Comparison of ENCODE assay signal across 8 cellular contexts in genomic region chrX:112851806-112852205, GRCh38. TPM values are rescaled to one million over a fixed set of nuclear protein-coding genes. Genes with fewer than 3 reads are reported as not detected.
DNase-seq lines count a peak whose midpoint lies in the region; ATAC-seq and TF ChIP-seq lines count a peak whose summit lies in the region.

No MANE protein-coding gene starts in this region.

- no peak overlapping the region for H3K4me3 ChIP-seq in BLaER1
- H3K4me3 ChIP-seq in fibroblast of lung (replicated peaks in 1 of 4; ENCODE audit: control extremely low read depth in 1 of 4, insufficient read depth in 1 of 4, low read depth in 3 of 4, low read length in 4 of 4): no peak overlapping the region
- no peak overlapping the region for H3K4me3 ChIP-seq in Karpas-422 (ENCODE audit: low read length)

- H3K27me3 ChIP-seq in BLaER1 (peaks cover 87% of the 10 kb centered on the region), fibroblast of lung (ENCODE audit: control insufficient read depth, insufficient read depth, low read length) (no peaks in the 10 kb centered on the region), Karpas-422 (ENCODE audit: low read length) (no peaks in the 10 kb centered on the region)

- no peak overlapping the region for H2AFZ ChIP-seq in fibroblast of lung (ENCODE audit: low read length)
- H2AFZ ChIP-seq in Karpas-422 (ENCODE audit: low read length): no peak overlapping the region

- no peaks in the 10 kb centered on the region; the same call in 1 of the 2 replicates for H3K9me2 ChIP-seq in Karpas-422 (replicated peaks; ENCODE audit: insufficient read depth, low read length)

- ATAC-seq in GM19372 (IDR thresholded peaks at IDR 0.05; ENCODE audit: low read depth, unreplicated experiment) (peak; percentile 48), HG03139 (IDR thresholded peaks at IDR 0.05; ENCODE audit: unreplicated experiment) (peak; percentile 44)

- H4K20me1 ChIP-seq in BLaER1 (no peaks in the 10 kb centered on the region), fibroblast of lung (ENCODE audit: control insufficient read depth, extremely low read depth, insufficient read depth, low read length) (no peaks in the 10 kb centered on the region), Karpas-422 (ENCODE audit: insufficient read depth, low read depth, low read length) (no peaks in the 10 kb centered on the region)

- H3K9me3 ChIP-seq in BLaER1 (peaks cover 12% of the 10 kb centered on the region; the same call in 1 of the 2 replicates), fibroblast of lung (ENCODE audit: control insufficient read depth, insufficient read depth, low read depth, low read length) (no peaks in the 10 kb centered on the region), Karpas-422 (ENCODE audit: low read length) (no peaks in the 10 kb centered on the region)

- H3K4me2 ChIP-seq in BLaER1 (peak overlapping the region; percentile 63), fibroblast of lung (ENCODE audit: extremely low read depth, insufficient read depth, low read length) (no peak overlapping the region), Karpas-422 (ENCODE audit: low read depth, low read length, poor library complexity, severe bottlenecking) (no peak overlapping the region)

- no peaks in the 10 kb centered on the region for H3K79me2 ChIP-seq in fibroblast of lung (ENCODE audit: control insufficient read depth, insufficient read depth, low read length)
- no peaks in the 10 kb centered on the region for H3K79me2 ChIP-seq in Karpas-422 (ENCODE audit: low read length)

- H3K4me1 ChIP-seq in BLaER1 (peaks cover 50% of the 10 kb centered on the region), fibroblast of lung (ENCODE audit: control insufficient read depth, extremely low read depth, insufficient read depth, low read length) (no peaks in the 10 kb centered on the region), Karpas-422 (ENCODE audit: low read length) (no peaks in the 10 kb centered on the region)

- H3K36me3 ChIP-seq in BLaER1 (no peaks in the 10 kb centered on the region), fibroblast of lung (ENCODE audit: control insufficient read depth, insufficient read depth, low read length) (no peaks in the 10 kb centered on the region), Karpas-422 (ENCODE audit: insufficient read depth, low read length) (no peaks in the 10 kb centered on the region)

- H3K9ac ChIP-seq in BLaER1 (0 out of 2 replicates have a peak overlapping the region, but pooled peaks have one; percentile 18), fibroblast of lung (ENCODE audit: insufficient read depth, low read length) (no peak overlapping the region), Karpas-422 (ENCODE audit: low read length) (no peak overlapping the region)

- no peak for TF ChIP-seq CTCF in fibroblast of lung (conservative IDR thresholded peaks at IDR 0.05 in 1 of 2, IDR thresholded peaks at IDR 0.05 in 1 of 2; ENCODE audit: low read depth in 1 of 2, low read length in 2 of 2)

- peak; percentile 47 to 70 for DNase-seq in fibroblast of lung (ENCODE audit: low read depth in 2 of 2)
- no peak for DNase-seq in Karpas-422
- no peak for DNase-seq in HuH-7 (ENCODE audit: low spot score)
- no peak for DNase-seq in NCI-H2196 treated with DMSO at 0.1 percent for 48 hours (lab: John Stamatoyannopoulos, UW; ENCODE audit: unreplicated experiment)
- no peak for DNase-seq in HK-2 (ENCODE audit: unreplicated experiment)

- H3K27ac ChIP-seq in BLaER1 (no peak overlapping the region), fibroblast of lung (ENCODE audit: insufficient read depth, low read length) (no peak overlapping the region), Karpas-422 (ENCODE audit: low read length) (no peak overlapping the region)

RNA-seq across cellular contexts. Expression of gene AMOT, which starts 11.2 kb away (rescaled TPM):
- 4.4 and 6.8 TPM in 2 replicates for total RNA-seq in fibroblast of lung
- polyA plus RNA-seq in fibroblast of lung: 7.5 and 11.6 TPM in 2 replicates
- polyA plus RNA-seq in fibroblast of lung (2012): 10.1 and 10.3 TPM in 2 replicates
- 32.8 and 35.4 TPM in 2 replicates for polyA minus RNA-seq in fibroblast of lung (ENCODE audit: low replicate concordance)
- not detected in 2 replicates for total RNA-seq in Karpas-422 (2014; rRNA removed; shearing (Covaris generic); ENCODE audit: low replicate concordance)

Comparison
In these comparisons a context has a peak if more than half of its experiments do, and no peak if none do; other contexts are left out.
1. DNase-seq: peak in fibroblast of lung (2 of 2); none in Karpas-422 (single experiment), HuH-7 (single experiment), NCI-H2196 treated with DMSO at 0.1 percent for 48 hours (single experiment) and HK-2 (single experiment).